In the genomic region with DNA sequence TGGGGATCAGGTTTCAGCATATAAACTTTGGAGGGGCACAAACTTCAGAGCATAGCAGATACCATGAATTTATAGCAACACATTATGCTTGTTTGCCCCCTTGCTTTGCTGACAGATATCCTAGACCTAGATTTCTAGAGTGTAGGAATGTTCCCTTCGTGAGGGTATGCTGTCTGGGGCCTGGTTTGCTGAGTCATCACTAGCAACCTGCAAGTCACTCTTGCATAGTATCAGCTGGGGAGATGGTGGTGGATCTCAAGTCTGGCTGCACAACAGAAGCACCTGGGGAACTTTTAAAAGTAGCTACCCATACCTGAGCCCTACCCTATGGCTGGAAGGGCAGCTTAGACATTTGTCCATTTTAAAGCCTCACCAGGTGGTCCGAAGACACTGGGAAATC, we compare ENCODE assay signal across 23 cellular contexts. TPM values are rescaled to one million over a fixed set of nuclear protein-coding genes. Genes with fewer than 3 reads are reported as not detected.
A peak's percentile ranks its signal among the peaks of the same experiment; 100 is the strongest.
DNase-seq lines count a peak whose midpoint lies in the region; ATAC-seq, FAIRE-seq and TF ChIP-seq lines count a peak whose summit lies in the region.
"Had no signal": no experiment of that assay in that cellular context is flagged by ENCODE, and none has a peak within 500 bp of the region (broad histone marks: within the 10 kb centered on the region; RNA-seq: fewer than 3 reads in every experiment).

No MANE protein-coding gene starts in this region.

- no peak overlapping the region for H3K4me2 ChIP-seq in A549

- no peak for ATAC-seq in A549
- ATAC-seq in HG03025 (IDR thresholded peaks at IDR 0.05; ENCODE audit: low FRiP score, unreplicated experiment): no peak
- no peak for ATAC-seq in right cardiac atrium
- ATAC-seq in HG03442 (IDR thresholded peaks at IDR 0.05; ENCODE audit: unreplicated experiment): no peak
- ATAC-seq: GM12878 had no signal

- FAIRE-seq in A549 (lab: Jason Lieb, UNC): no peak
- FAIRE-seq: GM12878, GM19239, H54 had no signal

- no peaks in the 10 kb centered on the region for H3K27me3 ChIP-seq in right cardiac atrium (ENCODE audit: control insufficient read depth, insufficient read depth)

- DNase-seq in A549 (ENCODE audit: low read depth in 1 of 2, low spot score in 1 of 2) (no peak), NB4 (ENCODE audit: low read depth) (peak; percentile 13), choroid plexus epithelial cell (ENCODE audit: low read depth) (peak; percentile 36), kidney tubule cell (ENCODE audit: low spot score) (peak; percentile 19), right cardiac atrium (no peak), NCI-H226 (no peak)
- DNase-seq: 8988T; BE2C; C1 segment of cervical spinal cord; CD4-positive, CD25-positive, alpha-beta regulatory T cell; CD8-positive, alpha-beta memory T cell; COR-L47; DMS 273 treated with DMSO at 0.1 percent for 48 hours; DMS53; DND-41; EL; HCEC 1CT; KG1 had no signal

- POLR2A ChIA-PET in A549 (lab: Yijun Ruan, JAX): no interaction called here

- TF ChIP-seq POLR2A in A549 (IDR thresholded peaks at IDR 0.05; ENCODE audit: low read length) (no peak), NB4 (IDR thresholded peaks at IDR 0.05; ENCODE audit: extremely low read depth, insufficient read length) (no peak)

- CTCF ChIA-PET in A549 (lab: Yijun Ruan, JAX): interaction anchor here (1.1 to 1.5 kb wide), 2 partner anchors 21 to 41 kb away, joined by 3 to 4 read pairs; no protein-coding TSS in a partner anchor

- TF ChIP-seq RAD21 in A549 (conservative IDR thresholded peaks at IDR 0.05 in 1 of 2, IDR thresholded peaks at IDR 0.05 in 1 of 2): no peak

- TF ChIP-seq CTCF in A549 (IDR thresholded peaks at IDR 0.05) (no peak), NB4 (IDR thresholded peaks at IDR 0.05; ENCODE audit: low read depth, low read length) (no peak), choroid plexus epithelial cell (conservative IDR thresholded peaks at IDR 0.05; ENCODE audit: low read depth, low read length) (no peak)

- H3K4me1 ChIP-seq in A549 (no peaks in the 10 kb centered on the region), right cardiac atrium (ENCODE audit: control insufficient read depth, insufficient read depth, low read length) (peaks cover 2% of the 10 kb centered on the region)
- H3K4me1 ChIP-seq: BE2C had no signal

- intact Hi-C loops in right cardiac atrium (cut with DNase I): no loop called here

- H3K9me3 ChIP-seq in A549 (no peaks in the 10 kb centered on the region), right cardiac atrium (ENCODE audit: control insufficient read depth, low read length) (no peaks in the 10 kb centered on the region)
- H3K9me3 ChIP-seq: BE2C had no signal

- no peak for TF ChIP-seq EP300 in A549 (IDR thresholded peaks at IDR 0.05)

- H3K4me3 ChIP-seq in A549 (no peak overlapping the region), NB4 (ENCODE audit: low read depth, low read length) (no peak overlapping the region), choroid plexus epithelial cell (ENCODE audit: low read depth, low read length) (no peak overlapping the region), right cardiac atrium (ENCODE audit: low read length) (no peak overlapping the region)
- H3K4me3 ChIP-seq: GM12878 had no signal

- WGBS in A549 (ENCODE audit: missing lambda C conversion rate): 21% methylated on average over 2 of the region's 2 CpGs
- 87% methylated on average over 2 of the region's 2 CpGs for WGBS in right cardiac atrium

- H3K27ac ChIP-seq in A549 (no peak overlapping the region), right cardiac atrium (ENCODE audit: low read length) (no peak overlapping the region)

TF ChIP-seq in A549, 52 proteins besides CTCF, POLR2A, EP300 and RAD21:
- TF ChIP-seq NFE2L2 (conservative IDR thresholded peaks at IDR 0.05; ENCODE audit: low read length) (peak; percentile 49; the same call in 1 of the 2 replicates), MAFK (IDR thresholded peaks at IDR 0.05; ENCODE audit: partially characterized antibody) (peak; percentile 84), CEBPB (IDR thresholded peaks at IDR 0.05) (no peak)
TF ChIP-seq in A549: peak in this region for 2.

RNA-seq across cellular contexts. Expression of gene HSBP1, which starts 22.3 kb away (rescaled TPM):
- polyA plus RNA-seq in A549 (2011; rRNA removed) (236 and 280 TPM in 2 replicates), A549 (2017; fragmentation: RNase III; extraction: RNeasy Plus Mini Kit Qiagen cat#74134 plus additional on column Dnase treatment) (185 to 206 TPM (median 190 TPM) in 3 replicates), right cardiac atrium (102 TPM)
- 147 and 175 TPM in 2 replicates for polyA plus RNA-seq in A549 (2012; cell fraction: cytosol; rRNA removed)
- 16.4 and 29.1 TPM in 2 replicates for polyA plus RNA-seq in A549 (2012; cell fraction: nucleus; rRNA removed)
- 43.5 and 58.5 TPM in 2 replicates for polyA minus RNA-seq in A549 (2011; rRNA and poly(A)+ RNA removed)
- 100 to 1,000 TPM; 133 to 173 (median 155) TPM for total RNA-seq in right cardiac atrium

Comparison
In these comparisons a context has a peak if more than half of its experiments do, and no peak if none do; other contexts are left out.
1. DNase-seq: peak in NB4 (single experiment), choroid plexus epithelial cell (single experiment) and kidney tubule cell (single experiment); none in A549 (0 of 2), right cardiac atrium (0 of 3) and NCI-H226 (single experiment).